Comparison of ENCODE assay signal across 8 cellular contexts in genomic region chr5:76403963-76404693, GRCh38. TPM values are rescaled to one million over a fixed set of nuclear protein-coding genes. Genes with fewer than 3 reads are reported as not detected.
DNase-seq lines count a peak whose midpoint lies in the region; ATAC-seq and TF ChIP-seq lines count a peak whose summit lies in the region.

No MANE protein-coding gene starts in this region.

- no peak overlapping the region; the same call in 1 of the 2 replicates for H3K23ac ChIP-seq in IMR-90 (ENCODE audit: low read depth, low read length)

- no peak overlapping the region for H2AK5ac ChIP-seq in IMR-90 (ENCODE audit: low read depth, low read length)

- H4K20me1 ChIP-seq in IMR-90 (ENCODE audit: insufficient read depth, low read length), result no peaks in the 10 kb centered on the region
- no peaks in the 10 kb centered on the region for H4K20me1 ChIP-seq in PC-9 (ENCODE audit: insufficient read depth)

- H2BK20ac ChIP-seq in IMR-90 (ENCODE audit: low read depth, low read length), result no peak overlapping the region

- peaks cover 3% of the 10 kb centered on the region for H3K27me3 Mint-ChIP-seq in activated CD8-positive, alpha-beta memory T cell treated with anti-CD3 and anti-CD28 coated beads, Interleukin-2, amount 10 ng/mL, durations not matched to agents 7 days and 5 days

- H3K4me2 ChIP-seq in IMR-90 (ENCODE audit: low read depth, low read length) (peak overlapping the region; percentile 79; the same call in 1 of the 2 replicates), PC-9 (no peak overlapping the region)

- H3K9me3 ChIP-seq in IMR-90 (ENCODE audit: control insufficient read depth, insufficient read depth, low read length), result no peaks in the 10 kb centered on the region
- no peaks in the 10 kb centered on the region for H3K9me3 ChIP-seq in psoas muscle
- H3K9me3 ChIP-seq in uterus, result no peaks in the 10 kb centered on the region
- H3K9me3 ChIP-seq in PC-9 (ENCODE audit: insufficient read depth, low read depth), result no peaks in the 10 kb centered on the region

- H3K36me3 Mint-ChIP-seq in activated CD8-positive, alpha-beta memory T cell treated with anti-CD3 and anti-CD28 coated beads, Interleukin-2, amount 10 ng/mL, durations not matched to agents 7 days and 5 days, result peaks cover 31% of the 10 kb centered on the region

- no peak overlapping the region for H3K9ac ChIP-seq in IMR-90 (ENCODE audit: low read depth, low read length)

- H4K8ac ChIP-seq in IMR-90 (ENCODE audit: low read depth in 2 of 2, low read length in 2 of 2), result no peak overlapping the region

- TF ChIP-seq RAD21 in IMR-90 (IDR thresholded peaks at IDR 0.05; ENCODE audit: low read length), result no peak

- no peaks in the 10 kb centered on the region for H3K9me2 ChIP-seq in PC-9 (ENCODE audit: insufficient read depth)

- dilution Hi-C loops in IMR-90 (cut with HindIII; ENCODE audit: low sequenced_read_pairs, unreplicated experiment), result no loop called here

- no peak for TF ChIP-seq CTCF in IMR-90 (conservative IDR thresholded peaks at IDR 0.05; ENCODE audit: low read depth, low read length)
- TF ChIP-seq CTCF in psoas muscle (IDR thresholded peaks at IDR 0.05), result no peak
- TF ChIP-seq CTCF in uterus (IDR thresholded peaks at IDR 0.05), result no peak
- no peak for TF ChIP-seq CTCF in PC-9 (conservative IDR thresholded peaks at IDR 0.05)

- H4K5ac ChIP-seq in IMR-90 (ENCODE audit: low read depth, low read length), result no peak overlapping the region

- 0 out of 2 replicates have a peak, but pooled peaks cover 4% of the 10 kb centered on the region for H3F3A ChIP-seq in PC-9 (ENCODE audit: insufficient read depth, low read depth)

- POLR2A ChIA-PET in IMR-90 (lab: Charles Lee; ENCODE audit: unreplicated experiment) (no interaction called here), PC-9 (lab: Charles Lee; ENCODE audit: unreplicated experiment) (no interaction called here)

- DNase-seq in NK-92 treated with Interleukin-12 subunit alpha and Interleukin-12 subunit beta, amount 100 ng/mL, for 24 hours (lab: John Stamatoyannopoulos, UW), result peak; percentile 83
- DNase-seq in NK-92 (lab: John Stamatoyannopoulos, UW; ENCODE audit: unreplicated experiment) (no peak), IMR-90 (no peak), germinal center (ENCODE audit: low spot score) (peak; percentile 27), psoas muscle (peak; percentile 25 to 53), uterus (peak in 1 of 2 donors; percentile 14), PC-9 (no peak)
- DNase-seq in activated CD8-positive, alpha-beta memory T cell treated with anti-CD3 and anti-CD28 coated beads, Interleukin-2, amount 10 ng/mL, durations not matched to agents 7 days and 5 days, result peak; percentile 84

- no peaks in the 10 kb centered on the region for H3K9me1 ChIP-seq in IMR-90 (ENCODE audit: insufficient read depth, low read length)

- no peak overlapping the region for H2BK15ac ChIP-seq in IMR-90 (ENCODE audit: low read depth, low read length)

- H2AFZ ChIP-seq in IMR-90 (replicated peaks; ENCODE audit: low read length, poor library complexity) (peak overlapping the region; percentile 89), PC-9 (no peak overlapping the region)

- H3K4ac ChIP-seq in IMR-90 (ENCODE audit: low read depth, low read length), result no peak overlapping the region

- CTCF ChIA-PET in IMR-90 (lab: Yijun Ruan, JAX), result interaction anchor here (1.1 kb wide), 1 partner anchor 16 kb away, joined by 3 read pairs; no protein-coding TSS in a partner anchor
- CTCF ChIA-PET in activated CD8-positive, alpha-beta memory T cell treated with anti-CD3 and anti-CD28 coated beads, Interleukin-2, amount 10 ng/mL, durations not matched to agents 7 days and 5 days (lab: Charles Lee), result interaction anchor here (0.7 to 7.2 kb wide), 35 partner anchors 11 to 1067 kb away, joined by 3 to 103 read pairs (median 4); partner anchors contain the start of gene HMGCR
- CTCF ChIA-PET in PC-9 (lab: Charles Lee), result no interaction called here

- no peak for ATAC-seq in IMR-90 (ENCODE audit: low read depth)
- ATAC-seq in activated CD8-positive, alpha-beta memory T cell treated with anti-CD3 and anti-CD28 coated beads, Interleukin-2, amount 10 ng/mL, durations not matched to agents 7 days and 5 days, result peak; percentile 37
- peak in 1 of 4 donors; percentile 15 for ATAC-seq in psoas muscle

- H3K27ac ChIP-seq in IMR-90 (ENCODE audit: insufficient read depth, low read length) (no peak overlapping the region), psoas muscle (no peak overlapping the region), uterus (no peak overlapping the region), PC-9 (no peak overlapping the region)

- in situ Hi-C loops in IMR-90 (cut with MboI; ENCODE audit: low sequenced_read_pairs), result no loop called here

- H3K14ac ChIP-seq in IMR-90 (replicated peaks; ENCODE audit: low read depth, low read length), result no peak overlapping the region

- H3K36me3 ChIP-seq in IMR-90 (ENCODE audit: control insufficient read depth, insufficient read depth, low read length) (no peaks in the 10 kb centered on the region), psoas muscle (ENCODE audit: insufficient read depth in 1 of 2, low read depth in 1 of 2) (no peaks in the 10 kb centered on the region), uterus (no peaks in the 10 kb centered on the region), PC-9 (ENCODE audit: low read depth) (no peaks in the 10 kb centered on the region)

- no peaks in the 10 kb centered on the region for H3K79me1 ChIP-seq in IMR-90 (ENCODE audit: low read depth in 1 of 2, low read length in 2 of 2)

- H2BK5ac ChIP-seq in IMR-90 (ENCODE audit: low read depth, low read length, poor library complexity, severe bottlenecking), result no peak overlapping the region

- H4K91ac ChIP-seq in IMR-90 (ENCODE audit: insufficient read depth, low read depth, low read length), result no peak overlapping the region

- no peak overlapping the region for H2AK9ac ChIP-seq in IMR-90 (replicated peaks; ENCODE audit: low read depth, low read length, poor library complexity)

- no peaks in the 10 kb centered on the region for H3K4me1 ChIP-seq in IMR-90 (ENCODE audit: control insufficient read depth, insufficient read depth, low read length)
- no peaks in the 10 kb centered on the region for H3K4me1 ChIP-seq in psoas muscle
- no peaks in the 10 kb centered on the region for H3K4me1 ChIP-seq in uterus
- H3K4me1 ChIP-seq in PC-9 (replicated peaks; ENCODE audit: insufficient read depth), result peaks cover 11% of the 10 kb centered on the region; the same call in 1 of the 2 replicates

- H3K4me3 ChIP-seq in IMR-90 (ENCODE audit: insufficient read depth, low read depth, low read length) (no peak overlapping the region; the same call in 1 of the 2 replicates), psoas muscle (peak overlapping the region; percentile 69), uterus (peak overlapping the region; percentile 16 to 47), PC-9 (no peak overlapping the region)

- no peaks in the 10 kb centered on the region for H3K79me2 ChIP-seq in PC-9 (ENCODE audit: low read depth)

- peak overlapping the region; percentile 84 for H3K4me3 Mint-ChIP-seq in activated CD8-positive, alpha-beta memory T cell treated with anti-CD3 and anti-CD28 coated beads, Interleukin-2, amount 10 ng/mL, durations not matched to agents 7 days and 5 days

- H3K56ac ChIP-seq in IMR-90 (ENCODE audit: extremely low read depth, insufficient read depth, low read length), result no peak overlapping the region

- H3K18ac ChIP-seq in IMR-90 (ENCODE audit: low read depth, low read length), result no peak overlapping the region

- H3K27ac Mint-ChIP-seq in activated CD8-positive, alpha-beta memory T cell treated with anti-CD3 and anti-CD28 coated beads, Interleukin-2, amount 10 ng/mL, durations not matched to agents 7 days and 5 days, result peak overlapping the region; percentile 98

- intact Hi-C loops in IMR-90 (cut with micrococcal nuclease), result loop anchor here (5.0 to 10.0 kb wide), 2 partner anchors 178 to 371 kb away; no protein-coding TSS in a partner anchor
- intact Hi-C loops in psoas muscle (cut with DNase I), result no loop called here
- intact Hi-C loops in uterus (cut with DNase I; ENCODE audit: low total_unique reads), result no loop called here
- intact Hi-C loops in PC-9 (cut with micrococcal nuclease; ENCODE audit: unreplicated experiment), result loop anchor here (2.0 kb wide), 2 partner anchors 31 to 65 kb away; no protein-coding TSS in a partner anchor

- no peak for TF ChIP-seq POLR2A in IMR-90 (IDR thresholded peaks at IDR 0.05; ENCODE audit: low read depth, low read length)
- no peak for TF ChIP-seq POLR2A in uterus (IDR thresholded peaks at IDR 0.05)

- no peak overlapping the region for H2BK120ac ChIP-seq in IMR-90 (ENCODE audit: low read depth, low read length)

- no TSS peak for BruUV-seq in IMR-90 (replicated peaks; lab: Mats Ljungman, UMichigan)
- BruUV-seq in PC-9 (replicated peaks; lab: Mats Ljungman, UMichigan), result no TSS peak

- peaks cover 47% of the 10 kb centered on the region for H3K27me3 ChIP-seq in IMR-90 (ENCODE audit: control insufficient read depth, insufficient read depth, low read length)
- H3K27me3 ChIP-seq in psoas muscle (ENCODE audit: insufficient read depth in 3 of 3, low read length in 2 of 3), result peaks cover 0 to 33% (median 2%) of the 10 kb centered on the region in 3 donors
- no peaks in the 10 kb centered on the region for H3K27me3 ChIP-seq in uterus
- H3K27me3 ChIP-seq in PC-9 (ENCODE audit: insufficient read depth, low read depth), result no peaks in the 10 kb centered on the region

- WGBS in IMR-90 (ENCODE audit: extremely low coverage in 2 of 2, insufficient read length in 1 of 2), 2 experiments, result 15% methylated on average over 13 of the region's 32 CpGs; no CpG with 5 or more reads in 1 of the 2 experiments
- WGBS in psoas muscle, 3 donors, result 12 to 19% (median 18%) methylated on average over 24 to 32 of the region's 32 CpGs

- peaks cover 62% of the 10 kb centered on the region for H3K4me1 Mint-ChIP-seq in activated CD8-positive, alpha-beta memory T cell treated with anti-CD3 and anti-CD28 coated beads, Interleukin-2, amount 10 ng/mL, durations not matched to agents 7 days and 5 days

- H3K9me3 Mint-ChIP-seq in activated CD8-positive, alpha-beta memory T cell treated with anti-CD3 and anti-CD28 coated beads, Interleukin-2, amount 10 ng/mL, durations not matched to agents 7 days and 5 days (ENCODE audit: low read depth), result peaks cover 2% of the 10 kb centered on the region

TF ChIP-seq in IMR-90, 13 proteins besides CTCF, POLR2A, EP300 and RAD21 (continues in another document):
- TF ChIP-seq MAZ (IDR thresholded peaks at IDR 0.05; ENCODE audit: borderline replicate concordance, low read depth, low read length), result no peak
- TF ChIP-seq SMC3 (IDR thresholded peaks at IDR 0.05; ENCODE audit: low read depth, low read length), result no peak

RNA-seq across cellular contexts. Expression of gene IQGAP2, which starts 1.0 kb away (rescaled TPM):
- total RNA-seq in IMR-90 (2012; rRNA removed) (0.28 and 0.36 TPM in 2 replicates), psoas muscle (1 to 10 TPM; 1.2 to 4.3 (median 1.8) TPM), uterus (10 to 100 TPM in 1 of 4 donors, 1 to 10 TPM in 3; 7.1 to 49.2 (median 9.4) TPM), PC-9 (2021) (not detected in 2 replicates)
- polyA plus RNA-seq in IMR-90 (2012; rRNA removed) (0.21 and 0.36 TPM in 2 replicates), psoas muscle (1 to 10 TPM in 1 of 3 donors, under 1 TPM in 2; 0.52 to 1.4 (median 0.56) TPM)
- 0.05 and 0.12 TPM in 2 replicates for polyA plus RNA-seq in IMR-90 (2012; cell fraction: cytosol; rRNA removed)
- 0.09 TPM in 1 of 2 replicates, not detected in the other for polyA plus RNA-seq in IMR-90 (2012; cell fraction: nucleus; rRNA removed; ENCODE audit: low replicate concordance)
- 100 to 1,000 TPM in 1 of 2 experiments, 10 to 100 TPM in 1; 70.2 to 118 TPM for total RNA-seq in activated CD8-positive, alpha-beta memory T cell treated with anti-CD3 and anti-CD28 coated beads, Interleukin-2, amount 10 ng/mL, durations not matched to agents 7 days and 5 days

Comparison
In these comparisons a context has a peak if more than half of its experiments do, and no peak if none do; other contexts are left out.
1. DNase-seq: peak in NK-92 treated with Interleukin-12 subunit alpha and Interleukin-12 subunit beta, amount 100 ng/mL, for 24 hours (single experiment), activated CD8-positive, alpha-beta memory T cell treated with anti-CD3 and anti-CD28 coated beads, Interleukin-2, amount 10 ng/mL, durations not matched to agents 7 days and 5 days (single experiment), germinal center (single experiment) and psoas muscle (2 of 2); none in NK-92 (single experiment), IMR-90 (single experiment) and PC-9 (0 of 2).
2. H3K4me3 ChIP-seq: peak in psoas muscle (single experiment) and uterus (2 of 2); none in IMR-90 (single experiment) and PC-9 (single experiment).
3. intact Hi-C loops: an anchor here in IMR-90 (5.0 to 10.0 kb wide) and PC-9 (2.0 kb wide); none called in psoas muscle and uterus.